ENCODE assay signal across 14 cellular contexts in genomic region chr4:119087121-119087520, GRCh38. TPM values are rescaled to one million over a fixed set of nuclear protein-coding genes. Genes with fewer than 3 reads are reported as not detected.
DNase-seq lines count a peak whose midpoint lies in the region; ATAC-seq and TF ChIP-seq lines count a peak whose summit lies in the region.
"Had no signal": no experiment of that assay in that cellular context is flagged by ENCODE, and none has a peak within 500 bp of the region (broad histone marks: within the 10 kb centered on the region; RNA-seq: fewer than 3 reads in every experiment).

No MANE protein-coding gene starts in this region.

- H3K36me3 ChIP-seq in heart left ventricle (no peaks in the 10 kb centered on the region), transverse colon (no peaks in the 10 kb centered on the region)

- peak in 11 of 12 donors; percentile 7 to 55 (median 39) for TF ChIP-seq CTCF in heart left ventricle (IDR thresholded peaks at IDR 0.05)
- TF ChIP-seq CTCF in astrocyte of the spinal cord (IDR thresholded peaks at IDR 0.05; ENCODE audit: low read depth, low read length) = peak; percentile 46
- no peak for TF ChIP-seq CTCF in transverse colon (IDR thresholded peaks at IDR 0.05)
- TF ChIP-seq CTCF in omental fat pad (IDR thresholded peaks at IDR 0.05) = no peak

- H3K4me1 ChIP-seq in heart left ventricle (peaks cover 0 to 10% (median 0%) of the 10 kb centered on the region in 12 donors), transverse colon (peaks cover 3 to 9% (median 8%) of the 10 kb centered on the region in 4 donors)

- 45 to 89% (median 75%) methylated on average over 3 of the region's 3 CpGs for WGBS in heart left ventricle, 4 donors
- 60 to 88% methylated on average over 3 of the region's 3 CpGs for WGBS in transverse colon (ENCODE audit: low coverage in 1 of 2), 2 donors

- H3K4me3 ChIP-seq in heart left ventricle (no peak overlapping the region), astrocyte of the spinal cord (ENCODE audit: low read depth, low read length) (no peak overlapping the region), transverse colon (no peak overlapping the region)
- H3K4me3 ChIP-seq: GM23338 had no signal

- DNase-seq in heart left ventricle = no peak
- no peak for DNase-seq in Right ventricle myocardium inferior (ENCODE audit: missing footprints)
- peak; percentile 10 for DNase-seq in astrocyte of the spinal cord (ENCODE audit: low read depth, low spot score)
- peak; percentile 29 for DNase-seq in kidney glomerular epithelial cell (lab: John Stamatoyannopoulos, UW)
- no peak for DNase-seq in germinal center (ENCODE audit: low spot score)
- no peak for DNase-seq in transverse colon
- no peak for DNase-seq in omental fat pad (ENCODE audit: low spot score)
- no peak for DNase-seq in RPMI8226
- DNase-seq: activated CD4-positive, alpha-beta T cell treated with anti-CD3 and anti-CD28 coated beads for 1 hour; cortex of kidney; naive B cell; stimulated activated CD4-positive, alpha-beta T cell treated with anti-CD3 and anti-CD28 coated beads, Interleukin-15, amount 100 ng/mL, for 24 hours had no signal

- H3K9me3 ChIP-seq in heart left ventricle (no peaks in the 10 kb centered on the region), transverse colon (no peaks in the 10 kb centered on the region)

- in situ Hi-C loops in astrocyte of the spinal cord (cut with HindIII; ENCODE audit: low sequenced_read_pairs) = no loop called here
- in situ Hi-C loops in transverse colon (cut with MboI; ENCODE audit: low pct_ligation_motif_present in 1 of 4, low pct_unique_long_range_greater_than_20kb in 1 of 4, low sequenced_read_pairs in 3 of 4) = no loop called here

- peak overlapping the region in 5 of 12 donors; percentile 14 to 31 (median 24) for H3K27ac ChIP-seq in heart left ventricle
- no peak overlapping the region for H3K27ac ChIP-seq in transverse colon

- H3K27me3 ChIP-seq in heart left ventricle (no peaks in the 10 kb centered on the region), transverse colon (no peaks in the 10 kb centered on the region)

- peak in 2 of 4 donors; percentile 32 to 58 for ATAC-seq in heart left ventricle
- ATAC-seq in Right ventricle myocardium inferior = no peak
- ATAC-seq in omental fat pad (ENCODE audit: low FRiP score) = no peak
- ATAC-seq: GM23338 had no signal

- no peak for TF ChIP-seq POLR2A in heart left ventricle (IDR thresholded peaks at IDR 0.05)
- no peak for TF ChIP-seq POLR2A in transverse colon (IDR thresholded peaks at IDR 0.05)

- intact Hi-C loops in heart left ventricle (cut with DNase I) (loop anchor here in 2 of 10 donors (5.0 to 10.0 kb wide), 2 partner anchors 198 to 200 kb away; no protein-coding TSS in a partner anchor), Right ventricle myocardium inferior (cut with DNase I) (no loop called here), transverse colon (cut with DNase I; ENCODE audit: low total_unique reads) (no loop called here)

- TF ChIP-seq EP300 in transverse colon (IDR thresholded peaks at IDR 0.05; ENCODE audit: low read depth) = no peak

RNA-seq across cellular contexts. Expression of gene MYOZ2, which starts 48.5 kb away (rescaled TPM):
- total RNA-seq in heart left ventricle (1,000 to 10,000 TPM in 1 of 9 donors, 100 to 1,000 TPM in 8; 466 to 1,072 (median 885) TPM), Right ventricle myocardium inferior (748 TPM), transverse colon (under 1 TPM in 2 of 4 donors, not detected in 2; 0.27 to 0.32 TPM), omental fat pad (under 1 TPM in 1 of 4 donors, not detected in 3; 0.37 TPM)
- polyA plus RNA-seq in heart left ventricle = 100 to 1,000 TPM; 592 to 872 TPM
- total RNA-seq: activated T-helper 2 cell treated with anti-CD3 and anti-CD28 coated beads, Interferon-gamma antibody, Interleukin-2, Interleukin-4, amounts not matched to agents 10 μg/mL and 5 μg/mL and 100 μg/mL, durations not matched to agents 14 hours and 24 hours and 36 hours; GM23338 had no signal
- polyA plus RNA-seq: GM23338 had no signal

Comparison
In these comparisons a context has a peak if more than half of its experiments do, and no peak if none do; other contexts are left out.
1. DNase-seq: peak in astrocyte of the spinal cord (single experiment) and kidney glomerular epithelial cell (single experiment); none in heart left ventricle (0 of 5), Right ventricle myocardium inferior (single experiment), germinal center (single experiment), transverse colon (single experiment), omental fat pad (single experiment) and RPMI8226 (single experiment).
2. CTCF ChIP-seq: peak in heart left ventricle (11 of 12) and astrocyte of the spinal cord (single experiment); none in transverse colon (0 of 5) and omental fat pad (0 of 3).
3. RNA of gene MYOZ2, which starts 48.5 kb away (total RNA-seq): 466 to 1,072 TPM in heart left ventricle and 748 TPM in Right ventricle myocardium inferior (single experiment); 0.27 to 0.32 TPM in transverse colon and 0.37 TPM in omental fat pad; every median in the first group is over 100 times any median in the second.